ENCODE assay signal across 1 cellular context in genomic region chrX:150506020-150506419, GRCh38.
A peak's percentile ranks its signal among the peaks of the same experiment; 100 is the strongest.
TF ChIP-seq lines count a peak whose summit lies in the region.

No MANE protein-coding gene starts in this region.

TF ChIP-seq in H1, 55 proteins besides CTCF, POLR2A, EP300 and RAD21:
- TF ChIP-seq PHF8 (conservative IDR thresholded peaks at IDR 0.05; ENCODE audit: low read depth, low read length): no peak
- peak; percentile 24; the same call in 1 of the 2 replicates for TF ChIP-seq EGR1 (IDR thresholded peaks at IDR 0.05; ENCODE audit: borderline replicate concordance, low read depth, low read length)
